Comparison of ENCODE assay signal across 14 cellular contexts in genomic region chr15:57259511-57260143, GRCh38.
DNase-seq lines count a peak whose midpoint lies in the region; ATAC-seq and TF ChIP-seq lines count a peak whose summit lies in the region.
"Had no signal": no experiment of that assay in that cellular context is flagged by ENCODE, and none has a peak within 500 bp of the region (broad histone marks: within the 10 kb centered on the region; RNA-seq: fewer than 3 reads in every experiment).

No MANE protein-coding gene starts in this region.

- H3K27ac Mint-ChIP-seq in nephron progenitor cell = peak overlapping the region; percentile 60
- H3K27ac Mint-ChIP-seq in activated T-helper 17 cell treated with anti-CD3 and anti-CD28 coated beads, Interleukin-2, amount 50 U/mL, for 72 hours = no peak overlapping the region
- H3K27ac Mint-ChIP-seq: stimulated activated naive CD8-positive, alpha-beta T cell treated with anti-CD3 and anti-CD28 coated beads, Interleukin-15, Interleukin-2, amounts not matched to agents 100 ng/mL and 50 ng/mL, for 24 hours had no signal

- H3K27me3 ChIP-seq in H7 (ENCODE audit: control insufficient read depth, insufficient read depth, low read length) (no peaks in the 10 kb centered on the region), suprapubic skin (no peaks in the 10 kb centered on the region)
- H3K27me3 ChIP-seq: adrenal gland, spleen had no signal

- peaks cover 51% of the 10 kb centered on the region for H3K36me3 Mint-ChIP-seq in nephron progenitor cell (ENCODE audit: low read depth)
- peaks cover 52% of the 10 kb centered on the region for H3K36me3 Mint-ChIP-seq in activated T-helper 17 cell treated with anti-CD3 and anti-CD28 coated beads, Interleukin-2, amount 50 U/mL, for 72 hours (ENCODE audit: low read depth)

- no peaks in the 10 kb centered on the region for H3K4me1 ChIP-seq in suprapubic skin
- H3K4me1 ChIP-seq: adrenal gland had no signal

- no peaks in the 10 kb centered on the region for H3K9me3 ChIP-seq in suprapubic skin
- H3K9me3 ChIP-seq: adrenal gland, spleen had no signal

- H3K4me3 ChIP-seq in H7 (ENCODE audit: insufficient read depth, low read depth, low read length) = no peak overlapping the region
- no peak overlapping the region for H3K4me3 ChIP-seq in suprapubic skin
- H3K4me3 ChIP-seq: adrenal gland, spleen had no signal

- no peak for TF ChIP-seq CTCF in nephron progenitor cell (IDR thresholded peaks at IDR 0.05)
- no peak for TF ChIP-seq CTCF in suprapubic skin (IDR thresholded peaks at IDR 0.05)

- H3K36me3 ChIP-seq in H7 (replicated peaks; ENCODE audit: control insufficient read depth, insufficient read depth, low read length) (0 out of 2 replicates have a peak, but pooled peaks cover 1% of the 10 kb centered on the region), suprapubic skin (peaks cover 43% of the 10 kb centered on the region)

- no peak for ATAC-seq in activated T-helper 17 cell treated with anti-CD3 and anti-CD28 coated beads, Interleukin-2, amount 50 U/mL, for 72 hours (replicated peaks)

- H3K4me3 Mint-ChIP-seq in nephron progenitor cell = peak overlapping the region; percentile 68
- no peak overlapping the region for H3K4me3 Mint-ChIP-seq in activated T-helper 17 cell treated with anti-CD3 and anti-CD28 coated beads, Interleukin-2, amount 50 U/mL, for 72 hours
- H3K4me3 Mint-ChIP-seq: stimulated activated naive CD8-positive, alpha-beta T cell treated with anti-CD3 and anti-CD28 coated beads, Interleukin-15, Interleukin-2, amounts not matched to agents 100 ng/mL and 50 ng/mL, for 24 hours had no signal

- H3K27ac ChIP-seq in suprapubic skin = no peak overlapping the region
- H3K27ac ChIP-seq: adrenal gland had no signal

- no peaks in the 10 kb centered on the region for H3K9me3 Mint-ChIP-seq in nephron progenitor cell
- H3K9me3 Mint-ChIP-seq in activated T-helper 17 cell treated with anti-CD3 and anti-CD28 coated beads, Interleukin-2, amount 50 U/mL, for 72 hours = no peaks in the 10 kb centered on the region
- H3K9me3 Mint-ChIP-seq: stimulated activated naive CD8-positive, alpha-beta T cell treated with anti-CD3 and anti-CD28 coated beads, Interleukin-15, Interleukin-2, amounts not matched to agents 100 ng/mL and 50 ng/mL, for 24 hours had no signal

- no peak for TF ChIP-seq POLR2A in suprapubic skin (IDR thresholded peaks at IDR 0.05)

- no peaks in the 10 kb centered on the region for H3K27me3 Mint-ChIP-seq in nephron progenitor cell (ENCODE audit: low read depth, poor library complexity)
- no peaks in the 10 kb centered on the region for H3K27me3 Mint-ChIP-seq in activated T-helper 17 cell treated with anti-CD3 and anti-CD28 coated beads, Interleukin-2, amount 50 U/mL, for 72 hours
- H3K27me3 Mint-ChIP-seq: stimulated activated naive CD8-positive, alpha-beta T cell treated with anti-CD3 and anti-CD28 coated beads, Interleukin-15, Interleukin-2, amounts not matched to agents 100 ng/mL and 50 ng/mL, for 24 hours had no signal

- 55% methylated on average over 8 of the region's 8 CpGs for WGBS in suprapubic skin

- DNase-seq in H7 (peak; percentile 54), NCI-H2081 (lab: John Stamatoyannopoulos, UW) (peak; percentile 97 to 100), astrocyte of the hippocampus (ENCODE audit: low read depth, low spot score) (peak; percentile 16), nephron progenitor cell (peak; percentile 38), superior temporal gyrus (ENCODE audit: extremely low spot score) (no peak), suprapubic skin (ENCODE audit: low spot score in 2 of 2) (no peak), SIG-M5 (lab: John Stamatoyannopoulos, UW) (no peak)
- DNase-seq: activated CD4-positive, alpha-beta T cell treated with anti-CD3 and anti-CD28 coated beads for 4 hours; adrenal gland; Calu3; erythroblast; spleen had no signal

- no peak for TF ChIP-seq EP300 in suprapubic skin (IDR thresholded peaks at IDR 0.05)

- peaks cover 44% of the 10 kb centered on the region for H3K4me1 Mint-ChIP-seq in nephron progenitor cell
- no peaks in the 10 kb centered on the region for H3K4me1 Mint-ChIP-seq in activated T-helper 17 cell treated with anti-CD3 and anti-CD28 coated beads, Interleukin-2, amount 50 U/mL, for 72 hours

Comparison
In these comparisons a context has a peak if more than half of its experiments do, and no peak if none do; other contexts are left out.
1. DNase-seq: peak in H7 (single experiment), NCI-H2081 (2 of 2), astrocyte of the hippocampus (single experiment) and nephron progenitor cell (single experiment); none in superior temporal gyrus (single experiment), suprapubic skin (0 of 2) and SIG-M5 (single experiment).